Comparison of ENCODE assay signal across 8 cellular contexts in genomic region chr5:131068893-131069643, GRCh38.
DNase-seq lines count a peak whose midpoint lies in the region; ATAC-seq, FAIRE-seq and TF ChIP-seq lines count a peak whose summit lies in the region.

No MANE protein-coding gene starts in this region.

- peak overlapping the region; percentile 92 for H3K27ac Mint-ChIP-seq in activated naive CD8-positive, alpha-beta T cell treated with anti-CD3 and anti-CD28 coated beads, Interleukin-2, amount 10 ng/mL, durations not matched to agents 7 days and 5 days

- peaks cover 52% of the 10 kb centered on the region for H3K4me1 Mint-ChIP-seq in activated naive CD8-positive, alpha-beta T cell treated with anti-CD3 and anti-CD28 coated beads, Interleukin-2, amount 10 ng/mL, durations not matched to agents 7 days and 5 days

- DNase-seq in GM12892 (ENCODE audit: insufficient read length): peak; percentile 37
- peak; percentile 44 for DNase-seq in OCI-M1 (lab: John Stamatoyannopoulos, UW)
- DNase-seq in activated naive CD8-positive, alpha-beta T cell treated with anti-CD3 and anti-CD28 coated beads, Interleukin-2, amount 10 ng/mL, durations not matched to agents 7 days and 5 days: peak; percentile 57
- peak; percentile 13 to 16 for DNase-seq in stimulated activated CD4-positive, alpha-beta T cell treated with anti-CD3 and anti-CD28 coated beads, Interleukin-1b, Interleukin-23, amount 100 ng/mL, for 1 hour (ENCODE audit: low read depth in 2 of 2)
- DNase-seq in NCI-H82 (lab: John Stamatoyannopoulos, UW): no peak
- no peak for DNase-seq in NCI-H774 (lab: John Stamatoyannopoulos, UW)
- DNase-seq in NCI-H128 (lab: John Stamatoyannopoulos, UW; ENCODE audit: unreplicated experiment): no peak

- no peak for TF ChIP-seq POLR2A in GM12892 (IDR thresholded peaks at IDR 0.05; ENCODE audit: low read depth, low read length)

- H3K27me3 Mint-ChIP-seq in activated naive CD8-positive, alpha-beta T cell treated with anti-CD3 and anti-CD28 coated beads, Interleukin-2, amount 10 ng/mL, durations not matched to agents 7 days and 5 days: no peaks in the 10 kb centered on the region

- H3K4me3 Mint-ChIP-seq in activated naive CD8-positive, alpha-beta T cell treated with anti-CD3 and anti-CD28 coated beads, Interleukin-2, amount 10 ng/mL, durations not matched to agents 7 days and 5 days: peak overlapping the region; percentile 77

- peak; percentile 57 for FAIRE-seq in GM12892 (lab: Jason Lieb, UNC)

- peaks cover 40% of the 10 kb centered on the region for H3K36me3 Mint-ChIP-seq in activated naive CD8-positive, alpha-beta T cell treated with anti-CD3 and anti-CD28 coated beads, Interleukin-2, amount 10 ng/mL, durations not matched to agents 7 days and 5 days

- peaks cover 12% of the 10 kb centered on the region for H3K9me3 Mint-ChIP-seq in activated naive CD8-positive, alpha-beta T cell treated with anti-CD3 and anti-CD28 coated beads, Interleukin-2, amount 10 ng/mL, durations not matched to agents 7 days and 5 days

- ATAC-seq in GM21737 (IDR thresholded peaks at IDR 0.05; ENCODE audit: unreplicated experiment): peak; percentile 99
- ATAC-seq in activated naive CD8-positive, alpha-beta T cell treated with anti-CD3 and anti-CD28 coated beads, Interleukin-2, amount 10 ng/mL, durations not matched to agents 7 days and 5 days (ENCODE audit: low read depth): peak; percentile 98

- POLR2A ChIA-PET in activated naive CD8-positive, alpha-beta T cell treated with anti-CD3 and anti-CD28 coated beads, Interleukin-2, amount 10 ng/mL, durations not matched to agents 7 days and 5 days (lab: Charles Lee): interaction anchor here (1.0 to 1.5 kb wide), 2 partner anchors 196 to 197 kb away, joined by 4 to 5 read pairs; no protein-coding TSS in a partner anchor

Comparison
In these comparisons a context has a peak if more than half of its experiments do, and no peak if none do; other contexts are left out.
1. DNase-seq: peak in GM12892 (single experiment), OCI-M1 (single experiment), activated naive CD8-positive, alpha-beta T cell treated with anti-CD3 and anti-CD28 coated beads, Interleukin-2, amount 10 ng/mL, durations not matched to agents 7 days and 5 days (single experiment) and stimulated activated CD4-positive, alpha-beta T cell treated with anti-CD3 and anti-CD28 coated beads, Interleukin-1b, Interleukin-23, amount 100 ng/mL, for 1 hour (2 of 2); none in NCI-H82 (single experiment), NCI-H774 (single experiment) and NCI-H128 (single experiment).